In the genomic region with DNA sequence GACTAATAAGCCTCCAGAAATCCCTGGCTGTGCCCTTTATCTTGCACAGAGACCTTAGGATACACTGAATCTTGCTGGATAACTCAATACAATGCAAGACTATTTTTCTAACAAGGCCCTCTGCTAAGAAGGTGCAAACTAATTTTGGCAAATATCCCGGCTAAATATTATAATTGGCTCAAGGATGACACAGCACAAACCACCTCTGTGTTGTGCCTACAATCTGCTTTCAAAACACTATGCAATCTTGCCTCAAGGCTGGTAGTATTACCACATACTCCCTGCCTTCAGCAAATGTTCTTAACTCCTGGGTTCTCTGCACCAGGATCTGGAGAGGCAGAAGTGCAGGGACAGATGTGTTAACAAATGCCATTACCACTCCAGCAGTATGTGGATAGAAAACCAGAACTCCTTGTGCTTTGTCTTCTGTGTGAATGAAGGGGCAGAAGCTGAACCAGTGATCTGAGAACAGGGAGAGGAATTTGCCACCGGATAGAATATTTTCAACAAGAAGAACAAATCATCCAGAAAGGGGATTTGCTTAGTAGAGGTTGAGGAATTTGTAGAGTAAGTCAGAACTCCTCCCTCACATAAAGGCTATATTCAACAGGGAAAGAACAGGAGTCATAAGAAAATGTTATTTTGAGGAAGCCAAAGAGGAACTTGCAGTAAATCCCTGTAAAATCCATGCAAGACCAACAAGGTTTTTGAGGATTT, we compare ENCODE assay signal across 11 cellular contexts.
DNase-seq lines count a peak whose midpoint lies in the region; FAIRE-seq and TF ChIP-seq lines count a peak whose summit lies in the region.
"Had no signal": no experiment of that assay in that cellular context is flagged by ENCODE, and none has a peak within 500 bp of the region (broad histone marks: within the 10 kb centered on the region; RNA-seq: fewer than 3 reads in every experiment).

No MANE protein-coding gene starts in this region.

- FAIRE-seq in H54 (lab: Jason Lieb, UNC), result no peak
- FAIRE-seq: colon, RCC 7860, small intestine had no signal

- H4K8ac ChIP-seq in mesenchymal stem cell (ENCODE audit: low read length), result no peak overlapping the region

- H3K79me1 ChIP-seq in mesenchymal stem cell (replicated peaks; ENCODE audit: low read length, poor library complexity, severe bottlenecking), result peaks cover 2% of the 10 kb centered on the region

- H3K18ac ChIP-seq in mesenchymal stem cell (ENCODE audit: low read depth in 1 of 2, low read length in 2 of 2), result no peak overlapping the region

- peak overlapping the region; percentile 36 for H3K27ac ChIP-seq in mesenchymal stem cell (ENCODE audit: low read length, poor library complexity, severe bottlenecking)

- H2BK120ac ChIP-seq in mesenchymal stem cell (ENCODE audit: low read depth, low read length), result no peak overlapping the region

- H2AFZ ChIP-seq in mesenchymal stem cell (ENCODE audit: low read depth, low read length), result no peak overlapping the region

- H4K91ac ChIP-seq in mesenchymal stem cell (ENCODE audit: low read length), result no peak overlapping the region

- H2BK15ac ChIP-seq in mesenchymal stem cell (ENCODE audit: low read depth, poor library complexity, severe bottlenecking), result no peak overlapping the region

- H3K4ac ChIP-seq in mesenchymal stem cell (ENCODE audit: low read depth in 1 of 2, low read length in 2 of 2), result no peak overlapping the region

- TF ChIP-seq CTCF in AG04449 (IDR thresholded peaks at IDR 0.05; ENCODE audit: insufficient read depth, low read length, missing control alignments), result no peak
- TF ChIP-seq CTCF in NB4 (IDR thresholded peaks at IDR 0.05; ENCODE audit: low read depth, low read length), result no peak
- TF ChIP-seq CTCF in GM20000 (IDR thresholded peaks at IDR 0.05; ENCODE audit: extremely low read depth, missing control alignments), result no peak

- no peak overlapping the region for H3K14ac ChIP-seq in mesenchymal stem cell (ENCODE audit: low read length in 2 of 2)

- WGBS in mesenchymal stem cell, result 99% methylated on average over 2 of the region's 2 CpGs

- TF ChIP-seq POLR2A in NB4 (IDR thresholded peaks at IDR 0.05; ENCODE audit: extremely low read depth, insufficient read length) (no peak), H54 (IDR thresholded peaks at IDR 0.05; ENCODE audit: low read depth, low read length) (no peak)

- H2AK5ac ChIP-seq in mesenchymal stem cell (ENCODE audit: low read length, severe bottlenecking), result no peak overlapping the region

- H3K27me3 ChIP-seq in mesenchymal stem cell (ENCODE audit: control insufficient read depth in 1 of 2, insufficient read depth in 1 of 2, low read length in 2 of 2), result no peaks in the 10 kb centered on the region

- no peaks in the 10 kb centered on the region for H3K9me3 ChIP-seq in mesenchymal stem cell (ENCODE audit: control insufficient read depth, low read length)

- no peak overlapping the region for H3K4me2 ChIP-seq in mesenchymal stem cell (ENCODE audit: low read length, poor library complexity, severe bottlenecking)

- CTCF ChIA-PET in AG04449 (lab: Yijun Ruan, JAX), result interaction anchor here (2.1 to 4.0 kb wide), 2 partner anchors 94 to 95 kb away, joined by 10 to 45 read pairs; no protein-coding TSS in a partner anchor

- H3K4me3 ChIP-seq in AG04449 (ENCODE audit: low read depth, low read length) (no peak overlapping the region), NB4 (ENCODE audit: low read depth, low read length) (no peak overlapping the region), mesenchymal stem cell (ENCODE audit: insufficient read depth in 1 of 2, low read depth in 1 of 2, low read length in 2 of 2) (no peak overlapping the region)

- DNase-seq in AG04449 (ENCODE audit: low read depth, low spot score), result peak; percentile 41
- peak; percentile 91 for DNase-seq in NB4 (ENCODE audit: low read depth)
- peak; percentile 48 for DNase-seq in dermis blood vessel endothelial cell
- peak; percentile 74 for DNase-seq in mesenchymal stem cell
- no peak for DNase-seq in activated T-cell treated with anti-CD3 and anti-CD28 coated beads for 4 hours
- DNase-seq in H54 (ENCODE audit: insufficient read length, low spot score), result no peak
- no peak for DNase-seq in GM20000 (ENCODE audit: low spot score)
- no peak for DNase-seq in effector CD4-positive, alpha-beta T cell
- DNase-seq: small intestine had no signal

- H2BK5ac ChIP-seq in mesenchymal stem cell (ENCODE audit: low read depth, low read length, poor library complexity, severe bottlenecking), result no peak overlapping the region

- H2BK12ac ChIP-seq in mesenchymal stem cell (ENCODE audit: low read length in 2 of 2), result no peak overlapping the region

- POLR2A ChIA-PET in AG04449 (lab: Yijun Ruan, JAX), result no interaction called here

- H3K4me1 ChIP-seq in mesenchymal stem cell (ENCODE audit: control insufficient read depth, insufficient read depth, low read depth, low read length), result peaks cover 2% of the 10 kb centered on the region

- H3K9ac ChIP-seq in mesenchymal stem cell (ENCODE audit: low read length), result peak overlapping the region; percentile 21

- no peak overlapping the region for H3K23ac ChIP-seq in mesenchymal stem cell (ENCODE audit: low read length in 2 of 2)

- H3K36me3 ChIP-seq in mesenchymal stem cell (ENCODE audit: control insufficient read depth in 1 of 2, insufficient read depth in 2 of 2, low read depth in 1 of 2, low read length in 2 of 2), result peaks cover 45 to 75% of the 10 kb centered on the region in 2 experiments

Comparison
In these comparisons a context has a peak if more than half of its experiments do, and no peak if none do; other contexts are left out.
1. DNase-seq: peak in AG04449 (single experiment), NB4 (single experiment), dermis blood vessel endothelial cell (single experiment) and mesenchymal stem cell (single experiment); none in activated T-cell treated with anti-CD3 and anti-CD28 coated beads for 4 hours (single experiment), H54 (single experiment), GM20000 (single experiment) and effector CD4-positive, alpha-beta T cell (single experiment).